Comparison of ENCODE assay signal across 17 cellular contexts in the genomic region with DNA sequence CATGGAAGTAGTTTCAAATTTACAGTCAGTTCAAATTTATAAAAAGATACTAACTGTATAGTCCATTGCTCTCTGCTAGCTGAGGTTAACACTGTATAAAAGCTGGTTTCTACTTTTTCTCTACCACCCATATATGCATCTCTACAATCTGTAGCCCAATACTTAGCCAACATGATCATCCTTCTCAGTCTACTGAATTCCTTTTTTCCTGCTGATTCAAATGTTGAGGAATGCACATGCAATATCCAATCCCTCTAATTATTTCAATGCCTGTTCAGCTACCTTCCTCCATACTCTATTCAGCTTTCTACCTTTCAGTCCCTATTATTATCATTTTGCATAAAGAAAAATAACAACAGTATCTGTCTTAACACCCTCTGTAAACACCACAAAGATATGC. TPM values are rescaled to one million over a fixed set of nuclear protein-coding genes. Genes with fewer than 3 reads are reported as not detected.
A peak's percentile ranks its signal among the peaks of the same experiment; 100 is the strongest.
DNase-seq lines count a peak whose midpoint lies in the region; ATAC-seq and TF ChIP-seq lines count a peak whose summit lies in the region.
"Had no signal": no experiment of that assay in that cellular context is flagged by ENCODE, and none has a peak within 500 bp of the region (broad histone marks: within the 10 kb centered on the region; RNA-seq: fewer than 3 reads in every experiment).

No MANE protein-coding gene starts in this region.

- no peak for TF ChIP-seq CTCF in fibroblast of the aortic adventitia (IDR thresholded peaks at IDR 0.05; ENCODE audit: insufficient read depth, low read length)

- ATAC-seq in GM19035 (IDR thresholded peaks at IDR 0.05; ENCODE audit: unreplicated experiment): no peak

- DNase-seq in AG08395 (ENCODE audit: low spot score) (peak; percentile 44), HCEC 1CT (peak; percentile 37), amniotic epithelial cell (ENCODE audit: low read depth) (peak; percentile 15), fibroblast of the aortic adventitia (ENCODE audit: low read depth) (peak; percentile 33), HUDEP-2 (lab: John Stamatoyannopoulos, UW; ENCODE audit: unreplicated experiment in 76 of 76) (no peak), middle frontal gyrus (ENCODE audit: extremely low spot score, low spot score) (no peak)
- no peak for DNase-seq in activated CD8-positive, alpha-beta memory T cell treated with anti-CD3 and anti-CD28 coated beads for 24 hours
- DNase-seq: CD4-positive, CD25-positive, alpha-beta regulatory T cell; DMS79 treated with DMSO at 0.1 percent for 48 hours; GF-D8; GOT3; NCI-H1417; NCI-H2029; NCI-H2171 treated with DMSO at 0.1 percent for 48 hours; NCI-H510A treated with DMSO at 0.1 percent for 48 hours; SHP77 had no signal

- H3K4me3 ChIP-seq in fibroblast of the aortic adventitia (ENCODE audit: low read depth, low read length): no peak overlapping the region

RNA-seq across cellular contexts. Expression of gene KPNA3, which starts 15.6 kb away (rescaled TPM):
- 20.3 and 46.6 TPM in 2 replicates for total RNA-seq in fibroblast of the aortic adventitia (ENCODE audit: low replicate concordance)

Comparison
In these comparisons a context has a peak if more than half of its experiments do, and no peak if none do; other contexts are left out.
1. DNase-seq: peak in AG08395 (single experiment), HCEC 1CT (single experiment), amniotic epithelial cell (single experiment) and fibroblast of the aortic adventitia (single experiment); none in HUDEP-2 (0 of 76), middle frontal gyrus (single experiment) and activated CD8-positive, alpha-beta memory T cell treated with anti-CD3 and anti-CD28 coated beads for 24 hours (single experiment).